Comparison of ENCODE assay signal across 1 cellular context in genomic region chr19:44746946-44747738, GRCh38.
TF ChIP-seq lines count a peak whose summit lies in the region.

No MANE protein-coding gene starts in this region.

TF ChIP-seq in HepG2, 621 proteins besides CTCF, POLR2A, EP300 and RAD21 (continued from another document and continues in another):
- TF ChIP-seq PREB (CRISPR knock-in tag; IDR thresholded peaks at IDR 0.05) (no peak), ZNF609 (CRISPR knock-in tag; IDR thresholded peaks at IDR 0.05; ENCODE audit: borderline replicate concordance) (peak; percentile 60; the same call in 1 of the 2 replicates), SOX5 (CRISPR knock-in tag; IDR thresholded peaks at IDR 0.05; ENCODE audit: borderline replicate concordance) (no peak), KAT7 (CRISPR knock-in tag; IDR thresholded peaks at IDR 0.05; ENCODE audit: borderline replicate concordance) (no peak), SETDB1 (CRISPR knock-in tag; IDR thresholded peaks at IDR 0.05; ENCODE audit: borderline replicate concordance) (no peak), ARNTL (CRISPR knock-in tag; IDR thresholded peaks at IDR 0.05) (no peak), ZNF660 (CRISPR knock-in tag; IDR thresholded peaks at IDR 0.05; ENCODE audit: borderline replicate concordance, low read depth) (no peak), ZSCAN22 (CRISPR knock-in tag; IDR thresholded peaks at IDR 0.05) (no peak), ZMYM4 (CRISPR knock-in tag; IDR thresholded peaks at IDR 0.05) (no peak), YEATS2 (CRISPR knock-in tag; IDR thresholded peaks at IDR 0.05; ENCODE audit: borderline replicate concordance) (no peak), MAZ (IDR thresholded peaks at IDR 0.05; ENCODE audit: borderline replicate concordance, low read depth, low read length) (peak; percentile 98), MAZ (CRISPR knock-in tag; IDR thresholded peaks at IDR 0.05; ENCODE audit: low read depth) (peak; percentile 43), GLMP (CRISPR knock-in tag; IDR thresholded peaks at IDR 0.05; ENCODE audit: borderline replicate concordance) (no peak), SUZ12 (IDR thresholded peaks at IDR 0.05; ENCODE audit: low read depth, low read length) (no peak), ZNF781 (CRISPR knock-in tag; IDR thresholded peaks at IDR 0.05; ENCODE audit: borderline replicate concordance, not compliant biosample characterization) (no peak), PHF8 (CRISPR knock-in tag; IDR thresholded peaks at IDR 0.05) (0 out of 2 replicates have a peak, but pooled peaks have one; percentile 25), RARG (CRISPR knock-in tag; IDR thresholded peaks at IDR 0.05; ENCODE audit: low read depth) (no peak), CEBPG (CRISPR knock-in tag; IDR thresholded peaks at IDR 0.05) (peak; percentile 19; the same call in 1 of the 2 replicates), ZNF205 (CRISPR knock-in tag; IDR thresholded peaks at IDR 0.05) (peak; percentile 7; the same call in 1 of the 2 replicates), TFDP2 (CRISPR knock-in tag; IDR thresholded peaks at IDR 0.05) (peak; percentile 42; the same call in 1 of the 2 replicates), MIER2 (CRISPR knock-in tag; IDR thresholded peaks at IDR 0.05) (no peak; the same call in 1 of the 2 replicates), ZSCAN21 (CRISPR knock-in tag; IDR thresholded peaks at IDR 0.05; ENCODE audit: borderline replicate concordance) (peak; percentile 47; the same call in 1 of the 2 replicates), ZNF160 (CRISPR knock-in tag; IDR thresholded peaks at IDR 0.05) (no peak), MTF1 (CRISPR knock-in tag; IDR thresholded peaks at IDR 0.05) (no peak), LRRFIP1 (CRISPR knock-in tag; conservative IDR thresholded peaks at IDR 0.05) (no peak), SNAPC2 (CRISPR knock-in tag; IDR thresholded peaks at IDR 0.05) (peak; percentile 25; the same call in 1 of the 2 replicates), NFYC (CRISPR knock-in tag; IDR thresholded peaks at IDR 0.05) (no peak), E2F1 (CRISPR knock-in tag; IDR thresholded peaks at IDR 0.05) (no peak), POLR2G (IDR thresholded peaks at IDR 0.05; ENCODE audit: low read depth, low read length) (no peak), ZNF207 (IDR thresholded peaks at IDR 0.05; ENCODE audit: borderline replicate concordance) (no peak), PRDM15 (CRISPR knock-in tag; IDR thresholded peaks at IDR 0.05) (no peak), DNMT1 (CRISPR knock-in tag; IDR thresholded peaks at IDR 0.05) (no peak), ZUFSP (CRISPR knock-in tag; IDR thresholded peaks at IDR 0.05; ENCODE audit: borderline replicate concordance) (no peak), TCF7 (IDR thresholded peaks at IDR 0.05; ENCODE audit: low read depth) (no peak), ZNF720 (CRISPR knock-in tag; IDR thresholded peaks at IDR 0.05) (no peak), ZNF180 (CRISPR knock-in tag; IDR thresholded peaks at IDR 0.05; ENCODE audit: borderline replicate concordance, low read depth) (no peak), SNAPC5 (CRISPR knock-in tag; IDR thresholded peaks at IDR 0.05; ENCODE audit: borderline replicate concordance) (no peak), ZSCAN12 (CRISPR knock-in tag; IDR thresholded peaks at IDR 0.05) (no peak), SMAD1 (CRISPR knock-in tag; IDR thresholded peaks at IDR 0.05; ENCODE audit: borderline replicate concordance, low read depth) (no peak), ZMYM2 (CRISPR knock-in tag; IDR thresholded peaks at IDR 0.05) (peak; percentile 77; the same call in 1 of the 2 replicates), ZNF30 (CRISPR knock-in tag; IDR thresholded peaks at IDR 0.05) (no peak), ZNF564 (CRISPR knock-in tag; IDR thresholded peaks at IDR 0.05) (no peak), ZNF317 (CRISPR knock-in tag; IDR thresholded peaks at IDR 0.05) (0 out of 2 replicates have a peak, but pooled peaks have one; percentile 41), CENPT (CRISPR knock-in tag; IDR thresholded peaks at IDR 0.05; ENCODE audit: low read depth) (no peak), TEF (CRISPR knock-in tag; IDR thresholded peaks at IDR 0.05) (no peak)
